Comparison of ENCODE assay signal across 22 cellular contexts in genomic region chr13:48511621-48512232, GRCh38. TPM values are rescaled to one million over a fixed set of nuclear protein-coding genes. Genes with fewer than 3 reads are reported as not detected.
DNase-seq lines count a peak whose midpoint lies in the region; ATAC-seq and TF ChIP-seq lines count a peak whose summit lies in the region.
"Had no signal": no experiment of that assay in that cellular context is flagged by ENCODE, and none has a peak within 500 bp of the region (broad histone marks: within the 10 kb centered on the region; RNA-seq: fewer than 3 reads in every experiment).

No MANE protein-coding gene starts in this region.

- H4K5ac ChIP-seq in IMR-90 (ENCODE audit: low read depth, low read length), result no peak overlapping the region

- 100% methylated on average over 3 of the region's 10 CpGs; no CpG with 5 or more reads in 1 of the 2 experiments for WGBS in IMR-90 (ENCODE audit: extremely low coverage in 2 of 2, insufficient read length in 1 of 2), 2 experiments

- H3K4me3 ChIP-seq in IMR-90 (ENCODE audit: insufficient read depth, low read depth, low read length), result no peak overlapping the region
- peak overlapping the region; percentile 37 for H3K4me3 ChIP-seq in SJCRH30
- H3K4me3 ChIP-seq in skeletal muscle tissue (ENCODE audit: low read length in 3 of 3), result peak overlapping the region; percentile 56 to 71 (median 68)
- H3K4me3 ChIP-seq: sigmoid colon, uterus had no signal

- H2BK15ac ChIP-seq in IMR-90 (ENCODE audit: low read depth, low read length), result no peak overlapping the region

- H4K8ac ChIP-seq in IMR-90 (ENCODE audit: low read depth in 2 of 2, low read length in 2 of 2), result no peak overlapping the region

- POLR2A ChIA-PET in IMR-90 (lab: Charles Lee; ENCODE audit: unreplicated experiment), result no interaction called here

- H3K27me3 ChIP-seq in IMR-90 (ENCODE audit: control insufficient read depth, insufficient read depth, low read length) (no peaks in the 10 kb centered on the region), SJCRH30 (no peaks in the 10 kb centered on the region), skeletal muscle tissue (ENCODE audit: control insufficient read depth in 3 of 3, insufficient read depth in 3 of 3, low read length in 3 of 3) (no peaks in the 10 kb centered on the region)
- H3K27me3 ChIP-seq: sigmoid colon, uterus had no signal

- H4K91ac ChIP-seq in IMR-90 (ENCODE audit: insufficient read depth, low read depth, low read length), result no peak overlapping the region

- dilution Hi-C loops in IMR-90 (cut with HindIII; ENCODE audit: low sequenced_read_pairs, unreplicated experiment), result no loop called here

- ATAC-seq in IMR-90 (ENCODE audit: low read depth), result no peak
- ATAC-seq in left ventricle myocardium superior, result peak; percentile 56
- ATAC-seq: activated T-helper 17 cell treated with anti-CD3 and anti-CD28 coated beads, Interleukin-2, amount 50 U/mL, for 72 hours; HCT116; natural killer cell; PC-3 had no signal

- no peaks in the 10 kb centered on the region for H3K4me1 ChIP-seq in IMR-90 (ENCODE audit: control insufficient read depth, insufficient read depth, low read length)
- H3K4me1 ChIP-seq in SJCRH30, result peaks cover 5% of the 10 kb centered on the region
- H3K4me1 ChIP-seq in skeletal muscle tissue (ENCODE audit: control insufficient read depth in 3 of 3, insufficient read depth in 3 of 3, low read length in 3 of 3), result peaks cover 0 to 7% (median 6%) of the 10 kb centered on the region in 3 donors
- H3K4me1 ChIP-seq: parathyroid adenoma, sigmoid colon, uterus had no signal

- no peak overlapping the region for H2BK5ac ChIP-seq in IMR-90 (ENCODE audit: low read depth, low read length, poor library complexity, severe bottlenecking)

- H3K56ac ChIP-seq in IMR-90 (ENCODE audit: extremely low read depth, insufficient read depth, low read length), result no peak overlapping the region

- in situ Hi-C loops in IMR-90 (cut with MboI; ENCODE audit: low sequenced_read_pairs), result no loop called here

- H3K14ac ChIP-seq in IMR-90 (replicated peaks; ENCODE audit: low read depth, low read length), result no peak overlapping the region

- H4K20me1 ChIP-seq in IMR-90 (ENCODE audit: insufficient read depth, low read length), result no peaks in the 10 kb centered on the region

- peak overlapping the region; percentile 19 for H2AFZ ChIP-seq in IMR-90 (replicated peaks; ENCODE audit: low read length, poor library complexity)
- H2AFZ ChIP-seq: parathyroid adenoma had no signal

- TF ChIP-seq CTCF in IMR-90 (conservative IDR thresholded peaks at IDR 0.05; ENCODE audit: low read depth, low read length), result no peak

- no peak for TF ChIP-seq POLR2A in IMR-90 (IDR thresholded peaks at IDR 0.05; ENCODE audit: low read depth, low read length)

- H3K79me1 ChIP-seq in IMR-90 (ENCODE audit: low read depth in 1 of 2, low read length in 2 of 2), result no peaks in the 10 kb centered on the region

- H3K9ac ChIP-seq in IMR-90 (ENCODE audit: low read depth, low read length) (no peak overlapping the region), skeletal muscle tissue (ENCODE audit: low read depth in 1 of 3, low read length in 3 of 3) (peak overlapping the region in 2 of 3 donors; percentile 54 to 55)
- H3K9ac ChIP-seq: parathyroid adenoma had no signal

- H3K4me2 ChIP-seq in IMR-90 (ENCODE audit: low read depth, low read length), result no peak overlapping the region

- intact Hi-C loops in IMR-90 (cut with micrococcal nuclease) (no loop called here), left ventricle myocardium superior (cut with micrococcal nuclease) (no loop called here)

- H2AK5ac ChIP-seq in IMR-90 (ENCODE audit: low read depth, low read length), result no peak overlapping the region

- DNase-seq in IMR-90, result no peak
- DNase-seq in SJCRH30, result peak; percentile 50 to 59
- DNase-seq in left ventricle myocardium superior, result peak; percentile 58
- no peak for DNase-seq in ureter (ENCODE audit: low spot score)
- DNase-seq in NCI-H526 treated with DMSO at 0.1 percent for 48 hours (lab: John Stamatoyannopoulos, UW), result no peak
- DNase-seq in stimulated activated CD8-positive, alpha-beta memory T cell treated with anti-CD3 and anti-CD28 coated beads, Interleukin-4, amount 100 ng/mL, for 48 hours, result no peak
- DNase-seq: activated CD4-positive, alpha-beta T cell treated with anti-CD3 and anti-CD28 coated beads, Interleukin-2, amount 10 ng/mL, durations not matched to agents 7 days and 5 days; activated naive CD8-positive, alpha-beta T cell treated with anti-CD3 and anti-CD28 coated beads for 36 hours; cerebellar nuclear complex; DMS53; effector memory CD4-positive, alpha-beta T cell; kidney glomerular epithelial cell; mesendoderm; natural killer cell; NCI-H1694 treated with DMSO at 0.1 percent for 48 hours; PC-3; sigmoid colon; uterus had no signal

- H2BK20ac ChIP-seq in IMR-90 (ENCODE audit: low read depth, low read length), result no peak overlapping the region

- H3K36me3 ChIP-seq in IMR-90 (ENCODE audit: control insufficient read depth, insufficient read depth, low read length), result no peaks in the 10 kb centered on the region
- no peaks in the 10 kb centered on the region for H3K36me3 ChIP-seq in SJCRH30
- H3K36me3 ChIP-seq in skeletal muscle tissue (ENCODE audit: control insufficient read depth in 3 of 3, insufficient read depth in 3 of 3, low read length in 3 of 3), result peaks cover 0 to 3% (median 0%) of the 10 kb centered on the region in 3 donors
- H3K36me3 ChIP-seq: uterus had no signal

- H2AK9ac ChIP-seq in IMR-90 (replicated peaks; ENCODE audit: low read depth, low read length, poor library complexity), result no peak overlapping the region

- TF ChIP-seq RAD21 in IMR-90 (IDR thresholded peaks at IDR 0.05; ENCODE audit: low read length), result no peak

- peaks cover 3% of the 10 kb centered on the region; the same call in 1 of the 2 replicates for H3K9me1 ChIP-seq in IMR-90 (ENCODE audit: insufficient read depth, low read length)

- CTCF ChIA-PET in IMR-90 (lab: Yijun Ruan, JAX), result interaction anchor here (1.6 kb wide), 1 partner anchor 10 kb away, joined by 3 read pairs; no protein-coding TSS in a partner anchor

- H3K18ac ChIP-seq in IMR-90 (ENCODE audit: low read depth, low read length), result no peak overlapping the region

- H3K9me3 ChIP-seq in IMR-90 (ENCODE audit: control insufficient read depth, insufficient read depth, low read length) (no peaks in the 10 kb centered on the region), SJCRH30 (replicated peaks) (no peaks in the 10 kb centered on the region), skeletal muscle tissue (ENCODE audit: control insufficient read depth in 3 of 3, low read length in 3 of 3) (no peaks in the 10 kb centered on the region)
- H3K9me3 ChIP-seq: sigmoid colon, uterus had no signal

- H3K4ac ChIP-seq in IMR-90 (ENCODE audit: low read depth, low read length), result no peak overlapping the region

- H2BK120ac ChIP-seq in IMR-90 (ENCODE audit: low read depth, low read length), result no peak overlapping the region

- H3K27ac ChIP-seq in IMR-90 (ENCODE audit: insufficient read depth, low read length) (no peak overlapping the region), SJCRH30 (peak overlapping the region; percentile 10; the same call in 1 of the 2 replicates), skeletal muscle tissue (ENCODE audit: low read depth, low read length) (no peak overlapping the region)
- H3K27ac ChIP-seq: parathyroid adenoma, sigmoid colon, uterus had no signal

- H3K23ac ChIP-seq in IMR-90 (ENCODE audit: low read depth, low read length), result no peak overlapping the region

- BruUV-seq in IMR-90 (replicated peaks; lab: Mats Ljungman, UMichigan), result no TSS peak

TF ChIP-seq in IMR-90, 13 proteins besides CTCF, POLR2A, EP300 and RAD21:
- TF ChIP-seq MAZ (IDR thresholded peaks at IDR 0.05; ENCODE audit: borderline replicate concordance, low read depth, low read length), result no peak
- TF ChIP-seq ELK1 (IDR thresholded peaks at IDR 0.05; ENCODE audit: borderline replicate concordance, low read depth, low read length), result no peak
- no peak for TF ChIP-seq RFX5 (IDR thresholded peaks at IDR 0.05; ENCODE audit: low read depth, low read length)
- no peak for TF ChIP-seq RCOR1 (IDR thresholded peaks at IDR 0.05; ENCODE audit: insufficient replicate concordance, low read length)
- no peak for TF ChIP-seq USF2 (IDR thresholded peaks at IDR 0.05; ENCODE audit: low read depth, low read length)
- no peak for TF ChIP-seq BHLHE40 (IDR thresholded peaks at IDR 0.05; ENCODE audit: low read depth, low read length)
- no peak for TF ChIP-seq CEBPB (IDR thresholded peaks at IDR 0.05; ENCODE audit: low read depth, low read length)
- TF ChIP-seq SMC3 (IDR thresholded peaks at IDR 0.05; ENCODE audit: low read depth, low read length), result no peak
- TF ChIP-seq MXI1 (IDR thresholded peaks at IDR 0.05; ENCODE audit: borderline replicate concordance, low read depth, low read length), result no peak
- TF ChIP-seq MAFK (IDR thresholded peaks at IDR 0.05; ENCODE audit: low read depth, low read length), result no peak
- no peak for TF ChIP-seq FOS (IDR thresholded peaks at IDR 0.05; ENCODE audit: low read depth, low read length)
- TF ChIP-seq CHD1 (IDR thresholded peaks at IDR 0.05; ENCODE audit: low read depth, low read length), result no peak
- no peak for TF ChIP-seq NFE2L2 (IDR thresholded peaks at IDR 0.05; ENCODE audit: low read depth, low read length)
TF ChIP-seq in IMR-90: peak in this region for 0.

RNA-seq across cellular contexts. Expression of gene RCBTB2, which starts 21.2 kb away (rescaled TPM):
- 5.2 and 5.3 TPM in 2 replicates for total RNA-seq in IMR-90 (2012; rRNA removed)
- 3.0 and 4.0 TPM in 2 replicates for polyA plus RNA-seq in IMR-90 (2012; rRNA removed)
- polyA plus RNA-seq in IMR-90 (2012; cell fraction: cytosol; rRNA removed), result 1.4 and 2.8 TPM in 2 replicates
- polyA plus RNA-seq in IMR-90 (2012; cell fraction: nucleus; rRNA removed; ENCODE audit: low replicate concordance), result 1.9 and 5.6 TPM in 2 replicates
- total RNA-seq in SJCRH30 (2014; rRNA removed; shearing (Covaris generic)), result 5.1 TPM in 2 replicates
- 13.5 TPM for total RNA-seq in left ventricle myocardium superior
- total RNA-seq in skeletal muscle tissue, result 18.3 TPM
- total RNA-seq in ureter, result 11.5 TPM

Comparison
In these comparisons a context has a peak if more than half of its experiments do, and no peak if none do; other contexts are left out.
1. DNase-seq: peak in SJCRH30 (2 of 2) and left ventricle myocardium superior (single experiment); none in IMR-90 (single experiment), ureter (single experiment), NCI-H526 treated with DMSO at 0.1 percent for 48 hours (single experiment) and stimulated activated CD8-positive, alpha-beta memory T cell treated with anti-CD3 and anti-CD28 coated beads, Interleukin-4, amount 100 ng/mL, for 48 hours (single experiment).